Comparison of ENCODE assay signal across 9 cellular contexts in the genomic region with DNA sequence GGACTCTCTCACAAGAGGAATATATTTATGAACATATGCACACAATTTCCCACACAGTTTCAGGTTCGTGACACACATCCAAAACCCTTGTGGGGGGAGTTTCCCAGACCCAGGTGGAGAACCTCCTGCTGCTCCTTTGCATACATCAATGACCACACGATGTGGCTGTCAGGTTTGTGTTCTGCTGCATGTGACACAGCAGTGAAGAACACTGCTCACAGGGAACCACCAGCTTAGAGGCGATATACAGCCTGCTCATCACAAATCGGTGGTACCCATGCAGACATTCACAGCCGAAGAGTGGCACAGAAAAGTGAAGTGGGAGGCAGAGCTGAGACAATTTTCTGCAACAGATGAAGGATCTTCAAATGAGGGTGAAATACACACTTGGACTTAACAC.
DNase-seq lines count a peak whose midpoint lies in the region; ATAC-seq and TF ChIP-seq lines count a peak whose summit lies in the region.
"Had no signal": no experiment of that assay in that cellular context is flagged by ENCODE, and none has a peak within 500 bp of the region (broad histone marks: within the 10 kb centered on the region; RNA-seq: fewer than 3 reads in every experiment).

No MANE protein-coding gene starts in this region.

- H3K27me3 Mint-ChIP-seq in T-helper 2 cell treated with Interferon-gamma antibody and Interleukin-4, amounts not matched to agents 5 μg/mL and 100 μg/mL, for 36 hours (ENCODE audit: low read depth) = no peaks in the 10 kb centered on the region
- no peaks in the 10 kb centered on the region for H3K27me3 Mint-ChIP-seq in type B pancreatic cell

- H3K27ac Mint-ChIP-seq in T-helper 2 cell treated with Interferon-gamma antibody and Interleukin-4, amounts not matched to agents 5 μg/mL and 100 μg/mL, for 36 hours = peak overlapping the region; percentile 43
- H3K27ac Mint-ChIP-seq in type B pancreatic cell = peak overlapping the region; percentile 57

- H3K36me3 Mint-ChIP-seq in T-helper 2 cell treated with Interferon-gamma antibody and Interleukin-4, amounts not matched to agents 5 μg/mL and 100 μg/mL, for 36 hours (ENCODE audit: low read depth) = peaks cover 8% of the 10 kb centered on the region
- peaks cover 20% of the 10 kb centered on the region for H3K36me3 Mint-ChIP-seq in type B pancreatic cell

- H3K9me3 Mint-ChIP-seq in T-helper 2 cell treated with Interferon-gamma antibody and Interleukin-4, amounts not matched to agents 5 μg/mL and 100 μg/mL, for 36 hours = no peaks in the 10 kb centered on the region
- peaks cover 5% of the 10 kb centered on the region for H3K9me3 Mint-ChIP-seq in type B pancreatic cell

- no peak overlapping the region for H3K4me3 Mint-ChIP-seq in T-helper 2 cell treated with Interferon-gamma antibody and Interleukin-4, amounts not matched to agents 5 μg/mL and 100 μg/mL, for 36 hours
- no peak overlapping the region for H3K4me3 Mint-ChIP-seq in type B pancreatic cell

- DNase-seq in stimulated activated CD4-positive, alpha-beta T cell treated with anti-CD3 and anti-CD28 coated beads, Interleukin-12 subunit alpha, Interleukin-12 subunit beta, amount 100 ng/mL, for 48 hours (ENCODE audit: low read depth in 2 of 3, low spot score in 1 of 3) = peak in 2 of 3 donors; percentile 21 to 26
- no peak for DNase-seq in stimulated activated CD4-positive, alpha-beta T cell treated with anti-CD3 and anti-CD28 coated beads, Interleukin-4, amount 100 ng/mL, for 4 hours
- DNase-seq in T-helper 2 cell treated with Interferon-gamma antibody and Interleukin-4, amounts not matched to agents 5 μg/mL and 100 μg/mL, for 36 hours (ENCODE audit: low spot score) = peak; percentile 35
- DNase-seq in type B pancreatic cell (ENCODE audit: extremely low spot score, unreplicated experiment) = no peak
- DNase-seq in NCI-H1694 (lab: John Stamatoyannopoulos, UW) = no peak
- no peak for DNase-seq in cerebellar nuclear complex (lab: John Stamatoyannopoulos, UW)
- DNase-seq in SK-N-DZ (ENCODE audit: low spot score) = no peak
- DNase-seq: mammary epithelial cell had no signal

- no peak for TF ChIP-seq CTCF in type B pancreatic cell (conservative IDR thresholded peaks at IDR 0.05)

- peak; percentile 87 for ATAC-seq in HG02870 (IDR thresholded peaks at IDR 0.05; ENCODE audit: unreplicated experiment)

- H3K4me1 Mint-ChIP-seq in T-helper 2 cell treated with Interferon-gamma antibody and Interleukin-4, amounts not matched to agents 5 μg/mL and 100 μg/mL, for 36 hours (ENCODE audit: low read depth) = peaks cover 12% of the 10 kb centered on the region
- H3K4me1 Mint-ChIP-seq in type B pancreatic cell (ENCODE audit: unreplicated experiment) = peaks cover 48% of the 10 kb centered on the region

Comparison
In these comparisons a context has a peak if more than half of its experiments do, and no peak if none do; other contexts are left out.
1. DNase-seq: peak in stimulated activated CD4-positive, alpha-beta T cell treated with anti-CD3 and anti-CD28 coated beads, Interleukin-12 subunit alpha, Interleukin-12 subunit beta, amount 100 ng/mL, for 48 hours (2 of 3) and T-helper 2 cell treated with Interferon-gamma antibody and Interleukin-4, amounts not matched to agents 5 μg/mL and 100 μg/mL, for 36 hours (single experiment); none in stimulated activated CD4-positive, alpha-beta T cell treated with anti-CD3 and anti-CD28 coated beads, Interleukin-4, amount 100 ng/mL, for 4 hours (0 of 2), type B pancreatic cell (single experiment), NCI-H1694 (single experiment), cerebellar nuclear complex (0 of 2) and SK-N-DZ (single experiment).